Comparison of ENCODE assay signal across 7 cellular contexts in the genomic region with DNA sequence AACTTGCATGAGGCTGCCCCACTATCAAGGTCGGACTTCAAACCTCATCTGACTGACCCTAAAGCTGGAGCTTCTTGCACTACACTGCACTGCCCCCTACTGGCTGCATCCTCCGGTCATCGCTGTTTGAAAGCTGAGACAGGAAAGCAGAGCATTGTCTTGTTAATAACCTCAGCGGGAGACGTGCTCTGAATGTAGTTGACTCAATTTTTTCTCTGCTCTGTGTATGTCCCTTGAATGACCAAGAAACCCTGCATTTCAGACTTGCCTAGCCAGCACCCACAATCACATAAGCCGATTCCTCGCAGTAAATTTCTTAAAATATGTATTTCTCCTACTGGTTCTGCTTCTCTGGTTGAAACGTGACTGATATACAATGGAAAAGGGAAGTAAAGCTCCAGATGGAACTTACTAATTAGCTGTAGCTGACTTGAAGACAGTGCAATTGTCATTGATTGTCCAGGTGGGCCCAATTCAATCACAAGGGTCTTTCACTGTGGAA. TPM values are rescaled to one million over a fixed set of nuclear protein-coding genes. Genes with fewer than 3 reads are reported as not detected.
A peak's percentile ranks its signal among the peaks of the same experiment; 100 is the strongest.
DNase-seq lines count a peak whose midpoint lies in the region; ATAC-seq and TF ChIP-seq lines count a peak whose summit lies in the region.

No MANE protein-coding gene starts in this region.

- TF ChIP-seq CTCF in astrocyte of the cerebellum (IDR thresholded peaks at IDR 0.05; ENCODE audit: low read depth, low read length, missing control alignments) = peak; percentile 94

- no peaks in the 10 kb centered on the region for H3K27me3 ChIP-seq in skeletal muscle satellite cell (ENCODE audit: control insufficient read depth, insufficient read depth, low read length)

- peak overlapping the region; percentile 53 for H3K9ac ChIP-seq in skeletal muscle satellite cell (ENCODE audit: low read depth, low read length)

- peaks cover 7% of the 10 kb centered on the region for H3K4me1 ChIP-seq in skeletal muscle satellite cell (ENCODE audit: control insufficient read depth, insufficient read depth, low read length)

- H3K9me3 ChIP-seq in skeletal muscle satellite cell (replicated peaks; ENCODE audit: low read length) = no peaks in the 10 kb centered on the region

- peak; percentile 73 to 80 for DNase-seq in NCI-H187 (lab: John Stamatoyannopoulos, UW)
- DNase-seq in T-helper 22 cell (ENCODE audit: low read depth) = peak; percentile 22
- peak; percentile 89 for DNase-seq in astrocyte of the cerebellum (ENCODE audit: low read depth)
- DNase-seq in hypothalamus (lab: John Stamatoyannopoulos, UW) = peak; percentile 10 to 95 (median 67)

- H3K4me2 ChIP-seq in skeletal muscle satellite cell (ENCODE audit: low read length) = peak overlapping the region; percentile 9

- in situ Hi-C loops in astrocyte of the cerebellum (cut with HindIII; ENCODE audit: low sequenced_read_pairs) = no loop called here

- no peaks in the 10 kb centered on the region for H3K36me3 ChIP-seq in skeletal muscle satellite cell (ENCODE audit: insufficient read depth, low read length)

- ATAC-seq in GM18498 (IDR thresholded peaks at IDR 0.05; ENCODE audit: unreplicated experiment) (peak; percentile 84), HG02885 (IDR thresholded peaks at IDR 0.05; ENCODE audit: poor library complexity, unreplicated experiment) (peak; percentile 77)

- H3K4me3 ChIP-seq in astrocyte of the cerebellum (ENCODE audit: low read depth, low read length) (no peak overlapping the region), skeletal muscle satellite cell (ENCODE audit: low read length) (no peak overlapping the region)

RNA-seq across cellular contexts. Expression of a gene that starts 27.8 kb away (rescaled TPM):
- total RNA-seq in skeletal muscle satellite cell (2012; rRNA removed) = under 0.01 and 0.22 TPM in 2 replicates

RNA-seq across cellular contexts. Expression of a gene that starts 36.3 kb away (rescaled TPM):
- 22.3 and 30.2 TPM in 2 replicates for total RNA-seq in skeletal muscle satellite cell (2012; rRNA removed)

Comparison
In these comparisons a context has a peak if more than half of its experiments do, and no peak if none do; other contexts are left out.
1. DNase-seq: peak in every context shown above with its lines; median percentile 89 in astrocyte of the cerebellum; 76 in NCI-H187; 67 in hypothalamus; 22 in T-helper 22 cell.